ENCODE assay signal across 10 cellular contexts in the genomic region with DNA sequence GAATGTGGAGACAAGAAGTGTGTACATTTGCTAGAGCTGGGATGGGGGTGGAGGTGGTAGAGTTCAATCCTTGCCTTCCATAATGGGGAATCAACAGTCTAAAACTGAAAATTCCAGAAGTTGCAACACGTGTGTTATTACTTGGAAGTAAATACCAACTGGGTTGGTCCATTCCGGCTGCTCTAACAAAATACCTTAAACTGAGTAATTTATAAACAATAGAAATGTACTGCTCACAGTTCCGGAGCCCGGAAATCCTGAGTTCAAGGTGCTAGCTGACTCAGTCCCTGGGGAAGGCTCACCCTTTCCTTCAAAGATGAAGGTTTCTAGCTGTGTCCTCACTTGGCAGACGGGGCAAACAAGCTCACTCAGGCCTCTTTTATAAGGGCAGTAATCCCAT. TPM values are rescaled to one million over a fixed set of nuclear protein-coding genes. Genes with fewer than 3 reads are reported as not detected.
DNase-seq lines count a peak whose midpoint lies in the region; ATAC-seq and TF ChIP-seq lines count a peak whose summit lies in the region.
"Had no signal": no experiment of that assay in that cellular context is flagged by ENCODE, and none has a peak within 500 bp of the region (broad histone marks: within the 10 kb centered on the region; RNA-seq: fewer than 3 reads in every experiment).

No MANE protein-coding gene starts in this region.

- peak; percentile 63 for DNase-seq in GM03348 (ENCODE audit: low spot score)
- DNase-seq in SJSA1 (ENCODE audit: low read depth in 1 of 2, low spot score in 2 of 2), result peak; percentile 82 to 88
- DNase-seq in fibroblast of the conjunctiva (ENCODE audit: low read depth), result peak; percentile 35
- peak; percentile 55 for DNase-seq in sigmoid colon
- DNase-seq in activated T-cell treated with anti-CD3 and anti-CD28 coated beads, Interleukin-2, amount 50 U/mL, for 1 hour, result no peak
- no peak for DNase-seq in mucosa of gallbladder (ENCODE audit: low spot score)
- DNase-seq in aorta, result no peak
- DNase-seq: DMS 273 treated with DMSO at 0.1 percent for 48 hours; stimulated activated CD4-positive, alpha-beta T cell treated with anti-CD3 and anti-CD28 coated beads, Interleukin-4, amount 100 ng/mL, for 4 hours had no signal

- TF ChIP-seq CTCF in sigmoid colon (IDR thresholded peaks at IDR 0.05), result no peak

- H3K27ac ChIP-seq in SJSA1, result peak overlapping the region; percentile 97
- H3K27ac ChIP-seq in sigmoid colon, result no peak overlapping the region
- H3K27ac ChIP-seq in aorta (ENCODE audit: low read depth in 1 of 2, low read length in 2 of 2), result no peak overlapping the region

- H3K4me1 ChIP-seq in SJSA1 (replicated peaks) (peaks cover 62% of the 10 kb centered on the region), sigmoid colon (peaks cover 0 to 21% (median 6%) of the 10 kb centered on the region in 4 donors), aorta (ENCODE audit: control insufficient read depth in 1 of 2, insufficient read depth in 2 of 2, low read length in 2 of 2) (peaks cover 0 to 6% of the 10 kb centered on the region in 2 donors)

- 90 to 92% methylated on average over 5 of the region's 5 CpGs for WGBS in sigmoid colon, 2 donors
- WGBS in aorta, 2 donors, result 89 to 92% methylated on average over 5 of the region's 5 CpGs

- no peak for ATAC-seq in SK-N-SH treated with all-trans-retinoic acid at 6 μM for 48 hours
- ATAC-seq in aorta (ENCODE audit: low FRiP score), result no peak

- H3K36me3 ChIP-seq in SJSA1 (no peaks in the 10 kb centered on the region), sigmoid colon (no peaks in the 10 kb centered on the region), aorta (ENCODE audit: control insufficient read depth in 1 of 2, insufficient read depth in 2 of 2, low read length in 1 of 2) (peaks cover 0 to 1% of the 10 kb centered on the region in 2 donors)

- intact Hi-C loops in sigmoid colon (cut with DNase I) (no loop called here), aorta (cut with DNase I) (no loop called here)

- H3K9me3 ChIP-seq in SJSA1 (replicated peaks) (0 out of 2 replicates have a peak, but pooled peaks cover 5% of the 10 kb centered on the region), sigmoid colon (no peaks in the 10 kb centered on the region), aorta (ENCODE audit: control insufficient read depth, low read length) (no peaks in the 10 kb centered on the region)

- no peak for TF ChIP-seq POLR2A in sigmoid colon (IDR thresholded peaks at IDR 0.05)

- TF ChIP-seq EP300 in sigmoid colon (IDR thresholded peaks at IDR 0.05), result no peak

- no peak overlapping the region for H3K4me3 ChIP-seq in SJSA1
- H3K4me3 ChIP-seq in sigmoid colon, result no peak overlapping the region
- no peak overlapping the region for H3K4me3 ChIP-seq in aorta (ENCODE audit: low read length in 2 of 2)

- no peaks in the 10 kb centered on the region for H3K27me3 ChIP-seq in SJSA1 (replicated peaks)
- no peaks in the 10 kb centered on the region for H3K27me3 ChIP-seq in sigmoid colon
- H3K27me3 ChIP-seq in aorta (ENCODE audit: control insufficient read depth in 1 of 2, insufficient read depth in 2 of 2, low read length in 1 of 2), result no peaks in the 10 kb centered on the region

TF ChIP-seq in SK-N-SH treated with all-trans-retinoic acid at 6 μM for 48 hours, 23 proteins besides CTCF, POLR2A, EP300 and RAD21:
- TF ChIP-seq ZNF565 (CRISPR knock-in tag; conservative IDR thresholded peaks at IDR 0.05; ENCODE audit: low read depth), result no peak
- TF ChIP-seq, protein P1, sequence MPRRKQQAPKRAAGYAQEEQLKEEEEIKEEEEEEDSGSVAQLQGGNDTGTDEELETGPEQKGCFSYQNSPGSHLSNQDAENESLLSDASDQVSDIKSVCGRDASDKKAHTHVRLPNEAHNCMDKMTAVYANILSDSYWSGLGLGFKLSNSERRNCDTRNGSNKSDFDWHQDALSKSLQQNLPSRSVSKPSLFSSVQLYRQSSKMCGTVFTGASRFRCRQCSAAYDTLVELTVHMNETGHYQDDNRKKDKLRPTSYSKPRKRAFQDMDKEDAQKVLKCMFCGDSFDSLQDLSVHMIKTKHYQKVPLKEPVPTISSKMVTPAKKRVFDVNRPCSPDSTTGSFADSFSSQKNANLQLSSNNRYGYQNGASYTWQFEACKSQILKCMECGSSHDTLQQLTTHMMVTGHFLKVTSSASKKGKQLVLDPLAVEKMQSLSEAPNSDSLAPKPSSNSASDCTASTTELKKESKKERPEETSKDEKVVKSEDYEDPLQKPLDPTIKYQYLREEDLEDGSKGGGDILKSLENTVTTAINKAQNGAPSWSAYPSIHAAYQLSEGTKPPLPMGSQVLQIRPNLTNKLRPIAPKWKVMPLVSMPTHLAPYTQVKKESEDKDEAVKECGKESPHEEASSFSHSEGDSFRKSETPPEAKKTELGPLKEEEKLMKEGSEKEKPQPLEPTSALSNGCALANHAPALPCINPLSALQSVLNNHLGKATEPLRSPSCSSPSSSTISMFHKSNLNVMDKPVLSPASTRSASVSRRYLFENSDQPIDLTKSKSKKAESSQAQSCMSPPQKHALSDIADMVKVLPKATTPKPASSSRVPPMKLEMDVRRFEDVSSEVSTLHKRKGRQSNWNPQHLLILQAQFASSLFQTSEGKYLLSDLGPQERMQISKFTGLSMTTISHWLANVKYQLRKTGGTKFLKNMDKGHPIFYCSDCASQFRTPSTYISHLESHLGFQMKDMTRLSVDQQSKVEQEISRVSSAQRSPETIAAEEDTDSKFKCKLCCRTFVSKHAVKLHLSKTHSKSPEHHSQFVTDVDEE (CRISPR knock-in tag; IDR thresholded peaks at IDR 0.05), result no peak
- no peak for TF ChIP-seq CSDC2 (CRISPR knock-in tag; IDR thresholded peaks at IDR 0.05)
- no peak for TF ChIP-seq ESRRG (CRISPR knock-in tag; IDR thresholded peaks at IDR 0.05)
- TF ChIP-seq, protein P2, sequence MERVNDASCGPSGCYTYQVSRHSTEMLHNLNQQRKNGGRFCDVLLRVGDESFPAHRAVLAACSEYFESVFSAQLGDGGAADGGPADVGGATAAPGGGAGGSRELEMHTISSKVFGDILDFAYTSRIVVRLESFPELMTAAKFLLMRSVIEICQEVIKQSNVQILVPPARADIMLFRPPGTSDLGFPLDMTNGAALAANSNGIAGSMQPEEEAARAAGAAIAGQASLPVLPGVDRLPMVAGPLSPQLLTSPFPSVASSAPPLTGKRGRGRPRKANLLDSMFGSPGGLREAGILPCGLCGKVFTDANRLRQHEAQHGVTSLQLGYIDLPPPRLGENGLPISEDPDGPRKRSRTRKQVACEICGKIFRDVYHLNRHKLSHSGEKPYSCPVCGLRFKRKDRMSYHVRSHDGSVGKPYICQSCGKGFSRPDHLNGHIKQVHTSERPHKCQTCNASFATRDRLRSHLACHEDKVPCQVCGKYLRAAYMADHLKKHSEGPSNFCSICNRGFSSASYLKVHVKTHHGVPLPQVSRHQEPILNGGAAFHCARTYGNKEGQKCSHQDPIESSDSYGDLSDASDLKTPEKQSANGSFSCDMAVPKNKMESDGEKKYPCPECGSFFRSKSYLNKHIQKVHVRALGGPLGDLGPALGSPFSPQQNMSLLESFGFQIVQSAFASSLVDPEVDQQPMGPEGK (CRISPR knock-in tag; IDR thresholded peaks at IDR 0.05; ENCODE audit: borderline replicate concordance), result no peak
- TF ChIP-seq ZFP30 (CRISPR knock-in tag; IDR thresholded peaks at IDR 0.05), result no peak
- TF ChIP-seq, protein P3, sequence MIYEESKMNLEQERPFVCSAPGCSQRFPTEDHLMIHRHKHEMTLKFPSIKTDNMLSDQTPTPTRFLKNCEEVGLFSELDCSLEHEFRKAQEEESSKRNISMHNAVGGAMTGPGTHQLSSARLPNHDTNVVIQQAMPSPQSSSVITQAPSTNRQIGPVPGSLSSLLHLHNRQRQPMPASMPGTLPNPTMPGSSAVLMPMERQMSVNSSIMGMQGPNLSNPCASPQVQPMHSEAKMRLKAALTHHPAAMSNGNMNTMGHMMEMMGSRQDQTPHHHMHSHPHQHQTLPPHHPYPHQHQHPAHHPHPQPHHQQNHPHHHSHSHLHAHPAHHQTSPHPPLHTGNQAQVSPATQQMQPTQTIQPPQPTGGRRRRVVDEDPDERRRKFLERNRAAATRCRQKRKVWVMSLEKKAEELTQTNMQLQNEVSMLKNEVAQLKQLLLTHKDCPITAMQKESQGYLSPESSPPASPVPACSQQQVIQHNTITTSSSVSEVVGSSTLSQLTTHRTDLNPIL (CRISPR knock-in tag; IDR thresholded peaks at IDR 0.05; ENCODE audit: low read depth), result no peak
- TF ChIP-seq ARNTL (CRISPR knock-in tag; IDR thresholded peaks at IDR 0.05; ENCODE audit: borderline replicate concordance, low read depth), result no peak
- no peak for TF ChIP-seq OSR1 (CRISPR knock-in tag; IDR thresholded peaks at IDR 0.05)
- TF ChIP-seq ZNF8 (CRISPR knock-in tag; IDR thresholded peaks at IDR 0.05), result no peak
- no peak for TF ChIP-seq BACH2 (CRISPR knock-in tag; IDR thresholded peaks at IDR 0.05; ENCODE audit: borderline replicate concordance)
- no peak for TF ChIP-seq ZFP3 (CRISPR knock-in tag; IDR thresholded peaks at IDR 0.05)
- no peak for TF ChIP-seq ZC3H10 (CRISPR knock-in tag; IDR thresholded peaks at IDR 0.05)

RNA-seq across cellular contexts. Expression of gene RIN2, which starts 59.0 kb away (rescaled TPM):
- 15.7 and 19.0 TPM in 2 replicates for total RNA-seq in SJSA1 (2014; rRNA removed; shearing (Covaris generic))
- total RNA-seq in sigmoid colon, result 10 to 100 TPM; 54.2 to 73.7 (median 57.8) TPM
- polyA plus RNA-seq in sigmoid colon, result 10 to 100 TPM; 13.4 to 21.0 (median 16.7) TPM
- total RNA-seq in mucosa of gallbladder, result 88.7 TPM
- 100 to 1,000 TPM in 1 of 2 donors, 10 to 100 TPM in 1; 67.0 to 128 TPM for total RNA-seq in aorta
- 10 to 100 TPM; 17.0 to 24.7 TPM for polyA plus RNA-seq in aorta

Comparison
In these comparisons a context has a peak if more than half of its experiments do, and no peak if none do; other contexts are left out.
1. DNase-seq: peak in GM03348 (single experiment), SJSA1 (2 of 2), fibroblast of the conjunctiva (single experiment) and sigmoid colon (single experiment); none in activated T-cell treated with anti-CD3 and anti-CD28 coated beads, Interleukin-2, amount 50 U/mL, for 1 hour (single experiment), mucosa of gallbladder (single experiment) and aorta (0 of 2).